ENCODE assay signal across 20 cellular contexts in the genomic region with DNA sequence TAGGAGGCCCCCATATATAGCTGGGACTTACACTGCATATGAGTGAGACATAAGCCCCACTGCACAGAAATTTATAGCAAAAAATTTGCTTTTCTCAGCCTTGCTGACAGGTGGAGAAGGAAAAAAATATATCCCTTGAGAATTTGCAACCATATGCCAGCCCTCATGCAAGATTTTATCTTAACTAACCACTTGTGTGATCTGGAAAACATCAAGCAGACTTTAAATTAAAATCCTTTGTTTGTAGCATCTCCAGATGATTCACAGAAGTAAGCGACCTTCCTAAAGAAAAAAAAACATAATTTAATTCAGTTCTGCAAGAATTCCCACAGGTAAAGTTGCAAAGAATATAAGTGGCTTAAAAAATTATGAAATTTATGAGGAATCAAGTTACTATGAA.
"Had no signal": no experiment of that assay in that cellular context is flagged by ENCODE, and none has a peak within 500 bp of the region (broad histone marks: within the 10 kb centered on the region; RNA-seq: fewer than 3 reads in every experiment).

No MANE protein-coding gene starts in this region.

- DNase-seq: IMR-90, Karpas-422, KG1, MG63, NCI-H1092 treated with DMSO at 0.1 percent for 48 hours, NCI-H1436, NCI-H187, NCI-H2029, NCI-H2081 treated with DMSO at 0.1 percent for 48 hours, NCI-H345, NCI-H446 treated with DMSO at 0.1 percent for 48 hours, NCI-H510A treated with DMSO at 0.1 percent for 48 hours, NCI-H69, NCI-H774, PC-3, SHP77, SW 1271, T-cell had no signal

- ATAC-seq: HepG2, Panc1, PC-3, T-cell had no signal
